Comparison of ENCODE assay signal across 29 cellular contexts in the genomic region with DNA sequence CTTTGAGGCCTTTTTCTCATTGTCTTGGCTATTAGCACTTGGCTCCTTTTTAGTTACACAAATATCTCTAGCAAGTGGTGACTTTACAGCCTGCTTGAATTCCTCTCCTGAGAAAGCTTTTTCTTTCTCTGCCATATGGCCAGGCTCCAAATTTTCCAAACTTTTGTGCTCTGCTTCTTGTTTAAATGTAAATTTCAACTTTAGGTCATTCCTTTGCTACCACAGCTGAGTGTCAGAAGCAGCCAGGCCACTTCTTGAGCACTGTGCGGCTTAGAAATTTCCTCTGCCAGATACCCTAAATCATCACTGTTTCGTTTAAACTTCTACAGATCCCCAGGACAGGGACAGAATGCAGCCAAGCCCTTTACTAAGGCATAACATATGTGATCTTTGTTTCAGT.
"Had no signal": no experiment of that assay in that cellular context is flagged by ENCODE, and none has a peak within 500 bp of the region (broad histone marks: within the 10 kb centered on the region; RNA-seq: fewer than 3 reads in every experiment).

No MANE protein-coding gene starts in this region.

- H3K4me1 ChIP-seq: Peyer's patch, SJSA1 had no signal

- H3K27ac ChIP-seq: brain microvascular endothelial cell, KMS-11, Peyer's patch, SJSA1 had no signal

- H3K36me3 ChIP-seq: brain microvascular endothelial cell, Peyer's patch, SJSA1 had no signal

- H3K4me3 ChIP-seq: Peyer's patch, SJSA1 had no signal

- H3K4me2 ChIP-seq: KMS-11, SK-N-SH had no signal

- H3K27me3 ChIP-seq: brain microvascular endothelial cell, Peyer's patch, SJSA1 had no signal

- H3K9ac ChIP-seq: KMS-11, SK-N-SH had no signal

- H3K9me3 ChIP-seq: Peyer's patch, SJSA1, SK-N-SH had no signal

- DNase-seq: activated CD4-positive, alpha-beta T cell treated with anti-CD3 and anti-CD28 coated beads for 36 hours; activated CD4-positive, alpha-beta T cell treated with anti-CD3 and anti-CD28 coated beads, Interleukin-2, amount 10 ng/mL, durations not matched to agents 7 days and 5 days; activated CD4-positive, alpha-beta T cell treated with anti-CD3 and anti-CD28 coated beads, Interleukin-2, amount 50 U/mL, for 48 hours; activated CD8-positive, alpha-beta T cell treated with anti-CD3 and anti-CD28 coated beads, Interleukin-2, amount 10 ng/mL, durations not matched to agents 7 days and 5 days; activated gamma-delta T cell; activated naive CD4-positive, alpha-beta T cell treated with Interleukin-2 at 50 U/mL for 16 hours; activated T-cell treated with anti-CD3 and anti-CD28 coated beads, Interleukin-2, amount 50 U/mL, for 24 hours; amniotic stem cell; aorta; brain microvascular endothelial cell; central memory CD4-positive, alpha-beta T cell; NCI-H1092 treated with DMSO at 0.1 percent for 48 hours; NCI-H1417; NCI-H146; NCI-H187; NCI-H2029 treated with DMSO at 0.1 percent for 48 hours; NCI-H2107; NCI-H2171; NCI-H2227 treated with DMSO at 0.1 percent for 48 hours; NCI-H446 treated with DMSO at 0.1 percent for 48 hours; NCI-H524; NCI-H69; PC-3; Peyer's patch; RPMI8226; SHP77 treated with DMSO at 0.1 percent for 48 hours; SK-N-SH had no signal
